Comparison of ENCODE assay signal across 14 cellular contexts in the genomic region with DNA sequence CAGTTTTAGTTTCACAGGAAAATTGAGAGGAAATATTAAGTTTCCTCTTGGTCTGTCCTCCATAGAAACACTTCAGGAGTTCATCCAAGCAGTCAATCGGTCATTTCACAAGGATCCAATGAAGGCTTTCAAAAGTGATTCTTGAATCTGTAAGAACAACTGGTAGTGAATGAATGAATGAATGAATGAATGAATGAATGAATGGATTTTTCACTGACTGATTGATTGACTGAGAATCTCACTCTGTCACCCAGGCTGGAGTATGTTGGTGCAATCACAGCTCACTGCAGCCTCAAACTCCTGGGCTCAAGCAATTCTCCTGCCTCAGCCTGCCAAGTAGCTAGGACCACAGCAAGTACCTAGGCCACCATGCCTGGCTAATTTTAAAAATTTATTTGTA. TPM values are rescaled to one million over a fixed set of nuclear protein-coding genes. Genes with fewer than 3 reads are reported as not detected.
DNase-seq lines count a peak whose midpoint lies in the region; ATAC-seq and TF ChIP-seq lines count a peak whose summit lies in the region.
"Had no signal": no experiment of that assay in that cellular context is flagged by ENCODE, and none has a peak within 500 bp of the region (broad histone marks: within the 10 kb centered on the region; RNA-seq: fewer than 3 reads in every experiment).

No MANE protein-coding gene starts in this region.

- H3K36me3 Mint-ChIP-seq in activated CD4-positive, alpha-beta memory T cell treated with anti-CD3 and anti-CD28 coated beads, Interleukin-2, amount 10 ng/mL, durations not matched to agents 7 days and 5 days (ENCODE audit: low read depth), result peaks cover 15% of the 10 kb centered on the region
- H3K36me3 Mint-ChIP-seq in naive thymus-derived CD4-positive, alpha-beta T cell, result peaks cover 0 to 34% (median 17%) of the 10 kb centered on the region in 5 donors

- peaks cover 8% of the 10 kb centered on the region for H3K79me2 ChIP-seq in DOHH2 (ENCODE audit: control insufficient read depth, low read length)

- TF ChIP-seq CTCF in DOHH2 (IDR thresholded peaks at IDR 0.05; ENCODE audit: low read depth, low read length, poor library complexity, severe bottlenecking), result no peak

- no peak for ATAC-seq in naive thymus-derived CD4-positive, alpha-beta T cell
- ATAC-seq in GM19351 (IDR thresholded peaks at IDR 0.05; ENCODE audit: unreplicated experiment) (no peak), GM21723 (IDR thresholded peaks at IDR 0.05; ENCODE audit: unreplicated experiment) (no peak), GM21576 (IDR thresholded peaks at IDR 0.05; ENCODE audit: unreplicated experiment) (no peak)
- ATAC-seq: PC-3 had no signal

- no peak for DNase-seq in activated CD4-positive, alpha-beta memory T cell treated with anti-CD3 and anti-CD28 coated beads, Interleukin-2, amount 10 ng/mL, durations not matched to agents 7 days and 5 days
- no peak for DNase-seq in naive thymus-derived CD4-positive, alpha-beta T cell
- DNase-seq in NCI-H1105 (lab: John Stamatoyannopoulos, UW), result no peak
- DNase-seq: BE2C, NCI-H1105 treated with DMSO at 0.1 percent for 48 hours, NCI-H446, PC-3 had no signal

- H3K4me2 ChIP-seq in BLaER1 treated with 17β-estradiol and CSF1 and Interleukin-3, amounts not matched to agents 10 nM and 100 nM, result peak overlapping the region; percentile 72 to 99 (median 91)
- H3K4me2 ChIP-seq in DOHH2 (ENCODE audit: low read length), result peak overlapping the region; percentile 65

- intact Hi-C loops in naive thymus-derived CD4-positive, alpha-beta T cell (cut with micrococcal nuclease), result loop anchor here (1.0 kb wide), 2 partner anchors 11 to 34 kb away; no protein-coding TSS in a partner anchor

- H3K27me3 Mint-ChIP-seq in activated CD4-positive, alpha-beta memory T cell treated with anti-CD3 and anti-CD28 coated beads, Interleukin-2, amount 10 ng/mL, durations not matched to agents 7 days and 5 days, result no peaks in the 10 kb centered on the region
- no peaks in the 10 kb centered on the region for H3K27me3 Mint-ChIP-seq in naive thymus-derived CD4-positive, alpha-beta T cell
- H3K27me3 Mint-ChIP-seq: progenitor cell of endocrine pancreas had no signal

- no peaks in the 10 kb centered on the region for H3K27me3 ChIP-seq in BLaER1 treated with 17β-estradiol and CSF1 and Interleukin-3, amounts not matched to agents 10 nM and 100 nM
- no peaks in the 10 kb centered on the region for H3K27me3 ChIP-seq in DOHH2 (ENCODE audit: control insufficient read depth, low read length)
- no peaks in the 10 kb centered on the region for H3K27me3 ChIP-seq in naive thymus-derived CD4-positive, alpha-beta T cell (ENCODE audit: control insufficient read depth in 2 of 2, insufficient read depth in 2 of 2, low read length in 2 of 2)
- H3K27me3 ChIP-seq: BE2C had no signal

- peaks cover 57 to 100% (median 91%) of the 10 kb centered on the region in 10 experiments for H3K4me1 ChIP-seq in BLaER1 treated with 17β-estradiol and CSF1 and Interleukin-3, amounts not matched to agents 10 nM and 100 nM
- peaks cover 82% of the 10 kb centered on the region for H3K4me1 ChIP-seq in DOHH2 (ENCODE audit: control insufficient read depth, low read length)
- peaks cover 37 to 56% of the 10 kb centered on the region in 2 donors for H3K4me1 ChIP-seq in naive thymus-derived CD4-positive, alpha-beta T cell (ENCODE audit: control insufficient read depth in 2 of 2, insufficient read depth in 2 of 2, low read length in 2 of 2)
- H3K4me1 ChIP-seq: BE2C had no signal

- H3K9me3 Mint-ChIP-seq in activated CD4-positive, alpha-beta memory T cell treated with anti-CD3 and anti-CD28 coated beads, Interleukin-2, amount 10 ng/mL, durations not matched to agents 7 days and 5 days, result peaks cover 5% of the 10 kb centered on the region
- peaks cover 0 to 8% (median 0%) of the 10 kb centered on the region in 11 donors for H3K9me3 Mint-ChIP-seq in naive thymus-derived CD4-positive, alpha-beta T cell
- H3K9me3 Mint-ChIP-seq: mesothelial cell of epicardium had no signal

- H3K4me3 Mint-ChIP-seq in activated CD4-positive, alpha-beta memory T cell treated with anti-CD3 and anti-CD28 coated beads, Interleukin-2, amount 10 ng/mL, durations not matched to agents 7 days and 5 days, result peak overlapping the region; percentile 14
- peak overlapping the region; percentile 25 to 84 (median 71) for H3K4me3 Mint-ChIP-seq in naive thymus-derived CD4-positive, alpha-beta T cell
- H3K4me3 Mint-ChIP-seq: mesothelial cell of epicardium had no signal

- H3F3A ChIP-seq in DOHH2 (ENCODE audit: control insufficient read depth, insufficient read depth), result peaks cover 45% of the 10 kb centered on the region

- CTCF ChIA-PET in activated CD4-positive, alpha-beta memory T cell treated with anti-CD3 and anti-CD28 coated beads, Interleukin-2, amount 10 ng/mL, durations not matched to agents 7 days and 5 days (lab: Charles Lee), result interaction anchor here (2.7 kb wide), 1 partner anchor 29 kb away, joined by 9 read pairs; no protein-coding TSS in a partner anchor
- CTCF ChIA-PET in naive thymus-derived CD4-positive, alpha-beta T cell (lab: Charles Lee), result interaction anchor here (0.7 kb wide), 1 partner anchor 34 kb away, joined by 4 read pairs; no protein-coding TSS in a partner anchor

- POLR2A ChIA-PET in activated CD4-positive, alpha-beta memory T cell treated with anti-CD3 and anti-CD28 coated beads, Interleukin-2, amount 10 ng/mL, durations not matched to agents 7 days and 5 days (lab: Charles Lee), result interaction anchor here (0.9 to 5.4 kb wide), 5 partner anchors 11 to 75 kb away, joined by 3 to 34 read pairs (median 12); a partner anchor contains a TSS
- POLR2A ChIA-PET in naive thymus-derived CD4-positive, alpha-beta T cell (lab: Charles Lee), result interaction anchor here (0.6 to 2.8 kb wide), 5 partner anchors 11 to 189 kb away, joined by 3 to 10 read pairs (median 3); no protein-coding TSS in a partner anchor

- H3K9ac ChIP-seq in BLaER1 treated with 17β-estradiol and CSF1 and Interleukin-3, amounts not matched to agents 10 nM and 100 nM, result peak overlapping the region; percentile 39 to 84 (median 64); a peak in 21 of 22 replicates

- H3K9me2 ChIP-seq in DOHH2 (replicated peaks; ENCODE audit: control insufficient read depth, low read length), result no peaks in the 10 kb centered on the region

- peak overlapping the region; percentile 19 to 62 (median 44); a peak in 15 of 20 replicates for H3K4me3 ChIP-seq in BLaER1 treated with 17β-estradiol and CSF1 and Interleukin-3, amounts not matched to agents 10 nM and 100 nM
- peak overlapping the region; percentile 65 for H3K4me3 ChIP-seq in DOHH2 (ENCODE audit: low read length)
- no peak overlapping the region for H3K4me3 ChIP-seq in naive thymus-derived CD4-positive, alpha-beta T cell (ENCODE audit: low read length)

- peaks cover 0 to 9% (median 0%) of the 10 kb centered on the region in 11 experiments; a peak in 3 of 22 replicates for H3K9me3 ChIP-seq in BLaER1 treated with 17β-estradiol and CSF1 and Interleukin-3, amounts not matched to agents 10 nM and 100 nM (replicated peaks in 1 of 11)
- H3K9me3 ChIP-seq in DOHH2 (ENCODE audit: control insufficient read depth, insufficient read depth, low read length), result no peaks in the 10 kb centered on the region
- no peaks in the 10 kb centered on the region for H3K9me3 ChIP-seq in naive thymus-derived CD4-positive, alpha-beta T cell (ENCODE audit: control insufficient read depth in 2 of 3, low read length in 3 of 3)
- H3K9me3 ChIP-seq: BE2C had no signal

- H3K27ac Mint-ChIP-seq in activated CD4-positive, alpha-beta memory T cell treated with anti-CD3 and anti-CD28 coated beads, Interleukin-2, amount 10 ng/mL, durations not matched to agents 7 days and 5 days, result peak overlapping the region; percentile 82
- peak overlapping the region; percentile 49 to 93 (median 88) for H3K27ac Mint-ChIP-seq in naive thymus-derived CD4-positive, alpha-beta T cell
- H3K27ac Mint-ChIP-seq: progenitor cell of endocrine pancreas had no signal

- peak overlapping the region; percentile 54 to 97 (median 78) for H3K27ac ChIP-seq in BLaER1 treated with 17β-estradiol and CSF1 and Interleukin-3, amounts not matched to agents 10 nM and 100 nM
- peak overlapping the region; percentile 90 for H3K27ac ChIP-seq in DOHH2 (ENCODE audit: low read depth, low read length)
- H3K27ac ChIP-seq in naive thymus-derived CD4-positive, alpha-beta T cell (ENCODE audit: low read depth, low read length), result peak overlapping the region; percentile 65

- no peaks in the 10 kb centered on the region for H4K20me1 ChIP-seq in BLaER1 treated with 17β-estradiol and CSF1 and Interleukin-3, amounts not matched to agents 10 nM and 100 nM
- no peaks in the 10 kb centered on the region for H4K20me1 ChIP-seq in DOHH2 (ENCODE audit: control insufficient read depth, insufficient read depth, low read depth, low read length)

- H3K36me3 ChIP-seq in BLaER1 treated with 17β-estradiol and CSF1 and Interleukin-3, amounts not matched to agents 10 nM and 100 nM, result peaks cover 0 to 17% (median 4%) of the 10 kb centered on the region in 11 experiments; a peak in 6 of 22 replicates
- H3K36me3 ChIP-seq in DOHH2 (ENCODE audit: control insufficient read depth, low read length), result peaks cover 8% of the 10 kb centered on the region; the same call in 1 of the 2 replicates
- peaks cover 0 to 58% (median 4%) of the 10 kb centered on the region in 3 experiments for H3K36me3 ChIP-seq in naive thymus-derived CD4-positive, alpha-beta T cell (ENCODE audit: control insufficient read depth in 2 of 3, insufficient read depth in 3 of 3, low read length in 3 of 3)
- H3K36me3 ChIP-seq: BE2C had no signal

- peaks cover 67% of the 10 kb centered on the region for H3K4me1 Mint-ChIP-seq in activated CD4-positive, alpha-beta memory T cell treated with anti-CD3 and anti-CD28 coated beads, Interleukin-2, amount 10 ng/mL, durations not matched to agents 7 days and 5 days
- H3K4me1 Mint-ChIP-seq in naive thymus-derived CD4-positive, alpha-beta T cell, result peaks cover 72 to 91% (median 83%) of the 10 kb centered on the region in 7 donors

RNA-seq across cellular contexts. Expression of a gene that starts 39.4 kb away (rescaled TPM):
- 10 to 100 TPM; 48.0 to 55.1 TPM for total RNA-seq in activated CD4-positive, alpha-beta memory T cell treated with anti-CD3 and anti-CD28 coated beads, Interleukin-2, amount 10 ng/mL, durations not matched to agents 7 days and 5 days
- 10 to 100 TPM; 41.6 to 58.2 (median 50.8) TPM for total RNA-seq in naive thymus-derived CD4-positive, alpha-beta T cell
- 10 to 100 TPM; 23.3 to 24.6 TPM for polyA plus RNA-seq in naive thymus-derived CD4-positive, alpha-beta T cell
